ENCODE assay signal across 15 cellular contexts in the genomic region with DNA sequence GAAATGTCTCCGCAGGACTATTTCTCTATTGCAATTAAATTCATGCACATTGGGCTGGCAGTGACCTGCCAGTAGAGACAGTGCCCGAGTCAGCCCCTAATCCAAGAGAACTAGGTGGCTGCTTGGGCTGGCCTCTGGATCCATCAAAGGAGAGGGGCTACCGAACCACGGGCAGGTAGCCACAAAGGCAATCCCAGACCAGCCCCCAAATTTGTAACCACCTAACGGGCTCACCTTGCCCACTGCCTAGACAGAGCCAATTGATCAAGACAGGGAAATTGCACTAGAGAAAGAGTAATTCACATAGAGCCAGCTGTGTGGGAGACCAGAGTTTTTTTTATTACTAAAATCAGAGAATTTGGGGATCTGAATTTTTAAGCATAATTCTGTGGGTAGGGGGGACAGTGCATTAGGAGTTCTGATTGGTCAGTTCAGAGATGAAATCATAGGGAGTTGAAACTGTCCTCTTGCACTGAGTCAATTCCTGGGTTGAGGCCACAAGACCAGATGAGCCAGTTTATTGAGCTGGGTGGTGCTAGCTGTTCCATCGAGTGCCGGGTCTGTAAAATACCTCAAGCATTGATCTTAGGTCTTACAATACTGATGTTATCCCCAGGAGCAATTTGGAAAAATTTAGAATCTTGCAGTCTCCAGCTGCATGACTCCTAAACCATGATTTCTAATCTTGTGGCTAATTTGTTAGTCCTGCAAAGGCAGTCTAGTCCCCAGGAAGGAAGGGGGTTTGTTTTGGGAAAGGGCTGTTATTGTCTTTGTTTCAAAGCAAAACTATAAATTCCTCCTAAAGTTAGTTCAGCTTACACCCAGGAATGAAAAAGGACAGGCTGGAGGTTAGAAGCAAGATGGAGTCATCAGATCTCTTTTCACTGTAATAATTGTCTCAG.
"Had no signal": no experiment of that assay in that cellular context is flagged by ENCODE, and none has a peak within 500 bp of the region (broad histone marks: within the 10 kb centered on the region; RNA-seq: fewer than 3 reads in every experiment).

No MANE protein-coding gene starts in this region.

- H3K4me1 ChIP-seq: tibial artery, vagina had no signal

- H3K27ac Mint-ChIP-seq: activated B cell treated with CpG ODN at 0.5 μM for 24 hours; activated CD4-positive, alpha-beta T cell treated with anti-CD3 and anti-CD28 coated beads, Interleukin-2, amount 10 ng/mL, durations not matched to agents 24 days and 14 days; activated T-helper 17 cell treated with anti-CD3 and anti-CD28 coated beads, Interleukin-2, amount 50 U/mL, for 72 hours; effector memory CD8-positive, alpha-beta T cell; stimulated activated memory B cell treated with anti-CD40 and anti-IgM and Interleukin-4, amounts not matched to agents 10 μg/mL and 1 μg/mL and 100 μg/mL, for 72 hours had no signal

- H3K9me3 ChIP-seq: esophagus squamous epithelium, ovary, tibial artery, vagina had no signal

- FAIRE-seq: TTC549 had no signal

- H3K27ac ChIP-seq: brain microvascular endothelial cell, ovary, tibial artery, vagina had no signal

- H3K9me3 Mint-ChIP-seq: activated B cell treated with CpG ODN at 0.5 μM for 24 hours; activated CD4-positive, alpha-beta T cell treated with anti-CD3 and anti-CD28 coated beads, Interleukin-2, amount 10 ng/mL, durations not matched to agents 24 days and 14 days; activated T-helper 17 cell treated with anti-CD3 and anti-CD28 coated beads, Interleukin-2, amount 50 U/mL, for 72 hours; effector memory CD8-positive, alpha-beta T cell had no signal

- H3K27me3 Mint-ChIP-seq: activated B cell treated with CpG ODN at 0.5 μM for 24 hours; activated T-helper 17 cell treated with anti-CD3 and anti-CD28 coated beads, Interleukin-2, amount 50 U/mL, for 72 hours; effector memory CD8-positive, alpha-beta T cell; stimulated activated memory B cell treated with anti-CD40 and anti-IgM and Interleukin-4, amounts not matched to agents 10 μg/mL and 1 μg/mL and 100 μg/mL, for 72 hours had no signal

- H3K4me1 Mint-ChIP-seq: activated B cell treated with CpG ODN at 0.5 μM for 24 hours; activated CD4-positive, alpha-beta T cell treated with anti-CD3 and anti-CD28 coated beads, Interleukin-2, amount 10 ng/mL, durations not matched to agents 24 days and 14 days; activated T-helper 17 cell treated with anti-CD3 and anti-CD28 coated beads, Interleukin-2, amount 50 U/mL, for 72 hours; stimulated activated memory B cell treated with anti-CD40 and anti-IgM and Interleukin-4, amounts not matched to agents 10 μg/mL and 1 μg/mL and 100 μg/mL, for 72 hours had no signal

- H3K27me3 ChIP-seq: brain microvascular endothelial cell, esophagus squamous epithelium, ovary, tibial artery, vagina had no signal

- H3K36me3 Mint-ChIP-seq: stimulated activated memory B cell treated with anti-CD40 and anti-IgM and Interleukin-4, amounts not matched to agents 10 μg/mL and 1 μg/mL and 100 μg/mL, for 72 hours had no signal

- ATAC-seq: activated T-helper 17 cell treated with anti-CD3 and anti-CD28 coated beads, Interleukin-2, amount 50 U/mL, for 72 hours; effector memory CD8-positive, alpha-beta T cell; stimulated activated memory B cell treated with anti-CD40 and anti-IgM and Interleukin-4, amounts not matched to agents 10 μg/mL and 1 μg/mL and 100 μg/mL, for 72 hours had no signal

- DNase-seq: activated B cell treated with CpG ODN at 0.5 μM for 24 hours; activated CD4-positive, alpha-beta T cell treated with anti-CD3 and anti-CD28 coated beads, Interleukin-2, amount 10 ng/mL, durations not matched to agents 24 days and 14 days; activated naive CD4-positive, alpha-beta T cell treated with Interleukin-2 at 50 U/mL for 16 hours; anterior cingulate cortex; brain microvascular endothelial cell; cerebellar nuclear complex; effector memory CD8-positive, alpha-beta T cell; esophagus squamous epithelium; ovary; stimulated activated CD4-positive, alpha-beta T cell treated with anti-CD3 and anti-CD28 coated beads, Interleukin-2, amount 100 ng/mL, for 48 hours; tibial artery had no signal

- H3K4me3 ChIP-seq: esophagus squamous epithelium, ovary, tibial artery, vagina had no signal

- H3K4me3 Mint-ChIP-seq: activated B cell treated with CpG ODN at 0.5 μM for 24 hours; activated CD4-positive, alpha-beta T cell treated with anti-CD3 and anti-CD28 coated beads, Interleukin-2, amount 10 ng/mL, durations not matched to agents 24 days and 14 days; activated T-helper 17 cell treated with anti-CD3 and anti-CD28 coated beads, Interleukin-2, amount 50 U/mL, for 72 hours; effector memory CD8-positive, alpha-beta T cell; stimulated activated memory B cell treated with anti-CD40 and anti-IgM and Interleukin-4, amounts not matched to agents 10 μg/mL and 1 μg/mL and 100 μg/mL, for 72 hours had no signal

- H3K36me3 ChIP-seq: brain microvascular endothelial cell, esophagus squamous epithelium, ovary, tibial artery, vagina had no signal
